ENCODE assay signal across 1 cellular context in the genomic region with DNA sequence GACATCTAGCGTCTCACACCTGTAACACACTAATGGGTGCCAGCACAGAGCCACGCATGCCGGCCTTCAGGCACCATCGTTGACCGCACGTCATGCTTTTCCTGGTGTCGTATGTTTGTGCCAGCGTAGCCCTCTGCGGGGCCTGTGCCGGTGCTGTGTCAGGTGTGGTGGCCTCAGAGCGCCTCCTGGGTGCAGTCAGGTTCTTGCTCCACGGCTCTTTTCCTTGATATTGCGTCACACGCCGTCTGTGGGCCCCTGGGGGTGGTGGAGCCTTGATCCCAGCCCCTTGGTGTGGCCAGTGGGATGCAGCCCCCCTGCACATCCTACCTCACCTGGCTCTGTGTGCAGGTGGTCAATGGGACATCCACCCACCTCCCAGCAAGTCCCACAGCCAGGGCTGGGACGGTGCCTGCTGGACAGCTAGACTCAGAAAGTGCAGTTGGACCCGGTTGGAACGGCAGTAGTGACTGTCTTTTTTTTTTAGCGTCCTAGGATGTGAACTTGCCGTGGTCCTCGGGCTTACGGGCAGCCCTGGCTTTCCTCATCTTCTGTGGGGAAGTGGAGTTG.
TF ChIP-seq lines count a peak whose summit lies in the region.

No MANE protein-coding gene starts in this region.

TF ChIP-seq in HepG2, 621 proteins besides CTCF, POLR2A, EP300 and RAD21:
- TF ChIP-seq CEBPG (CRISPR knock-in tag; IDR thresholded peaks at IDR 0.05) (no peak), CEBPB (IDR thresholded peaks at IDR 0.05; ENCODE audit: borderline replicate concordance, low read depth, low read length) (peak; percentile 75)
TF ChIP-seq in HepG2: peak in this region for 1.
